23 cellular contexts compared by ENCODE assay signal in the genomic region with DNA sequence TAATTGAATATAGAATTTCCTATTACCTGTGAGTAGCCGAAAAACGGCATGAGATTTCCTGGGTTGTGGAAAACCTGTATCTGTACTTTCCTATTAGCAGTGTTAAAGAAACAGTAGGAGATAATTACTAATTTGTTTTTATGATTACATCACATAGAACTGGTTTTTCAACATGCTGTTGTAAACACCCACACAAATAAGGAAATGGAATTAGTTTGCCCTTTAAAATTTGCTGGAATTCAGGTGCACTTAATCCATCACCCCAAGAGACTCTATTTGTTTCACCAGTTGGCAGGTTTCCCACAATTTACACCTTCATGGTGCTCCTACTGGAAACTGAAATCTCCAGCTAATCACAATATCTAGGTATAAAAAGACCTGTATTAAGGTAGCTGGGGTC.
"Had no signal": no experiment of that assay in that cellular context is flagged by ENCODE, and none has a peak within 500 bp of the region (broad histone marks: within the 10 kb centered on the region; RNA-seq: fewer than 3 reads in every experiment).

No MANE protein-coding gene starts in this region.

- H3K36me3 Mint-ChIP-seq: naive B cell; stimulated activated naive B cell treated with anti-CD40 and anti-IgM and Interleukin-4, amounts not matched to agents 10 μg/mL and 1 μg/mL and 100 μg/mL, for 72 hours had no signal

- DNase-seq: effector CD4-positive, alpha-beta T cell; endodermal cell; heart left ventricle; hypothalamus; kidney glomerular epithelial cell; mesendoderm; naive B cell; occipital lobe; pancreas; retina; right lobe of liver; spleen; stimulated activated CD4-positive, alpha-beta T cell treated with anti-CD3 and anti-CD28 coated beads, Interleukin-15, amount 100 ng/mL, for 24 hours; stimulated activated CD4-positive, alpha-beta T cell treated with anti-CD3 and anti-CD28 coated beads, Interleukin-2, amount 100 ng/mL, for 24 hours; stimulated activated CD4-positive, alpha-beta T cell treated with anti-CD3 and anti-CD28 coated beads, Interleukin-4, amount 100 ng/mL, for 4 hours; stimulated activated naive B cell treated with anti-CD40 and anti-IgM and Interleukin-4, amounts not matched to agents 10 μg/mL and 1 μg/mL and 100 μg/mL, for 72 hours; stimulated activated naive CD8-positive, alpha-beta T cell treated with anti-CD3 and anti-CD28 coated beads, Interleukin-15, amount 100 ng/mL, for 72 hours had no signal

- H3K27me3 Mint-ChIP-seq: naive B cell; stimulated activated naive B cell treated with anti-CD40 and anti-IgM and Interleukin-4, amounts not matched to agents 10 μg/mL and 1 μg/mL and 100 μg/mL, for 72 hours; stimulated activated naive CD8-positive, alpha-beta T cell treated with anti-CD3 and anti-CD28 coated beads, Interleukin-15, amount 100 ng/mL, for 72 hours had no signal

- H3K4me1 ChIP-seq: pancreas, right lobe of liver, spleen had no signal

- H3K27ac Mint-ChIP-seq: endodermal cell; naive B cell; nephron; stimulated activated naive B cell treated with anti-CD40 and anti-IgM and Interleukin-4, amounts not matched to agents 10 μg/mL and 1 μg/mL and 100 μg/mL, for 72 hours; stimulated activated naive CD8-positive, alpha-beta T cell treated with anti-CD3 and anti-CD28 coated beads, Interleukin-15, amount 100 ng/mL, for 72 hours had no signal

- H3K4me3 Mint-ChIP-seq: endodermal cell; naive B cell; nephron; stimulated activated naive B cell treated with anti-CD40 and anti-IgM and Interleukin-4, amounts not matched to agents 10 μg/mL and 1 μg/mL and 100 μg/mL, for 72 hours; stimulated activated naive CD8-positive, alpha-beta T cell treated with anti-CD3 and anti-CD28 coated beads, Interleukin-15, amount 100 ng/mL, for 72 hours had no signal

- ATAC-seq: right lobe of liver; stimulated activated naive B cell treated with anti-CD40 and anti-IgM and Interleukin-4, amounts not matched to agents 10 μg/mL and 1 μg/mL and 100 μg/mL, for 72 hours; stimulated activated naive CD8-positive, alpha-beta T cell treated with anti-CD3 and anti-CD28 coated beads, Interleukin-15, amount 100 ng/mL, for 72 hours had no signal

- FAIRE-seq: endothelial cell of umbilical vein, frontal cortex, islet of Langerhans, pancreas had no signal

- H3K4me1 Mint-ChIP-seq: naive B cell; nephron; stimulated activated naive B cell treated with anti-CD40 and anti-IgM and Interleukin-4, amounts not matched to agents 10 μg/mL and 1 μg/mL and 100 μg/mL, for 72 hours; stimulated activated naive CD8-positive, alpha-beta T cell treated with anti-CD3 and anti-CD28 coated beads, Interleukin-15, amount 100 ng/mL, for 72 hours had no signal

- H3K27me3 ChIP-seq: heart left ventricle, pancreas, right lobe of liver, spleen had no signal

- H3K9me3 ChIP-seq: heart left ventricle, pancreas, prostate gland, right lobe of liver, spleen had no signal

- H3K4me3 ChIP-seq: coronary artery, heart left ventricle, pancreas, prostate gland, right lobe of liver, spleen had no signal

- H3K36me3 ChIP-seq: heart left ventricle, pancreas, prostate gland, right lobe of liver, spleen had no signal

- H3K9me3 Mint-ChIP-seq: stimulated activated naive B cell treated with anti-CD40 and anti-IgM and Interleukin-4, amounts not matched to agents 10 μg/mL and 1 μg/mL and 100 μg/mL, for 72 hours; stimulated activated naive CD8-positive, alpha-beta T cell treated with anti-CD3 and anti-CD28 coated beads, Interleukin-15, amount 100 ng/mL, for 72 hours had no signal

- H3K27ac ChIP-seq: coronary artery, pancreas, prostate gland, right lobe of liver, spleen had no signal
